Comparison of ENCODE assay signal across 8 cellular contexts in the genomic region with DNA sequence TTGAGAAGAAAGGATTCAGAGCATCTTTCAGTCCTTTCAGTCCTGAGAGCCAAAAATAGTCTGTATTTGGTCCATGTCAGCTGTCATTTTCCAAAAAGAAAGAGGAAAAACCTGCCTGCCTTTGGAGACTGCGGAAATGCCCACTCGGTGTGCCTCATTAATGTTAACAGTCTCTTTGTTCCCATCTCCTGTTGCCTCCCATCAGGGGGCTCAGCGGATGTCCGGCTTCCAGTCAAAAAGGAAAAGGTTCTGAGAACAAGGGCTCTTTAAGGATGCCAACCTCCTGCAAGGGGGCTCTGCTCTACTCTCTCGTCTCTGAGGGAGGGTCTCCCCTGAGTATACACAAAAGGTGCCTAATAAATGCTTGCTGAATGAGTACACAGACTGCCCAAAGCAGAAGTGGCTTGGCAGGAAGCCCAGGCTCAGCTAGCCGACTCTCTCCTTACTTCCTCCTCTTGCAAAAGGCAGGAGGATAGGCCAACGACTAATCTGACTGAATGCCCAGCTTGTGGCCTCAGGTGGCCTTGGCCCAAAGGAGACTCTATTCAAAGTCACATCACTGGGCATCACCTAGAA.
DNase-seq lines count a peak whose midpoint lies in the region; ATAC-seq lines count a peak whose summit lies in the region.

No MANE protein-coding gene starts in this region.

- H3K4me3 Mint-ChIP-seq in memory B cell, result no peak overlapping the region

- peaks cover 5% of the 10 kb centered on the region for H3K4me1 Mint-ChIP-seq in memory B cell

- H3K36me3 Mint-ChIP-seq in memory B cell, result peaks cover 18% of the 10 kb centered on the region

- H3K9me3 Mint-ChIP-seq in memory B cell, result no peaks in the 10 kb centered on the region

- ATAC-seq in memory B cell (ENCODE audit: low read depth) (peak; percentile 29), GM18511 (IDR thresholded peaks at IDR 0.05; ENCODE audit: unreplicated experiment) (no peak), HG02623 (IDR thresholded peaks at IDR 0.05; ENCODE audit: unreplicated experiment) (no peak)

- H3K27me3 Mint-ChIP-seq in memory B cell, result no peaks in the 10 kb centered on the region

- peak; percentile 97 for DNase-seq in DMS153 (lab: John Stamatoyannopoulos, UW)
- peak; percentile 62 for DNase-seq in NCI-H2196 (lab: John Stamatoyannopoulos, UW; ENCODE audit: unreplicated experiment)
- peak; percentile 90 for DNase-seq in cerebellar cortex (ENCODE audit: low spot score)
- DNase-seq in memory B cell (ENCODE audit: low spot score in 2 of 2), result no peak
- DNase-seq in DMS 273 treated with DMSO at 0.1 percent for 48 hours (lab: John Stamatoyannopoulos, UW), result no peak
- no peak for DNase-seq in NCI-H187 (lab: John Stamatoyannopoulos, UW)

- H3K27ac Mint-ChIP-seq in memory B cell, result peak overlapping the region; percentile 36

Comparison
In these comparisons a context has a peak if more than half of its experiments do, and no peak if none do; other contexts are left out.
1. DNase-seq: peak in DMS153 (single experiment), NCI-H2196 (single experiment) and cerebellar cortex (single experiment); none in memory B cell (0 of 2), DMS 273 treated with DMSO at 0.1 percent for 48 hours (single experiment) and NCI-H187 (0 of 2).